In the genomic region with DNA sequence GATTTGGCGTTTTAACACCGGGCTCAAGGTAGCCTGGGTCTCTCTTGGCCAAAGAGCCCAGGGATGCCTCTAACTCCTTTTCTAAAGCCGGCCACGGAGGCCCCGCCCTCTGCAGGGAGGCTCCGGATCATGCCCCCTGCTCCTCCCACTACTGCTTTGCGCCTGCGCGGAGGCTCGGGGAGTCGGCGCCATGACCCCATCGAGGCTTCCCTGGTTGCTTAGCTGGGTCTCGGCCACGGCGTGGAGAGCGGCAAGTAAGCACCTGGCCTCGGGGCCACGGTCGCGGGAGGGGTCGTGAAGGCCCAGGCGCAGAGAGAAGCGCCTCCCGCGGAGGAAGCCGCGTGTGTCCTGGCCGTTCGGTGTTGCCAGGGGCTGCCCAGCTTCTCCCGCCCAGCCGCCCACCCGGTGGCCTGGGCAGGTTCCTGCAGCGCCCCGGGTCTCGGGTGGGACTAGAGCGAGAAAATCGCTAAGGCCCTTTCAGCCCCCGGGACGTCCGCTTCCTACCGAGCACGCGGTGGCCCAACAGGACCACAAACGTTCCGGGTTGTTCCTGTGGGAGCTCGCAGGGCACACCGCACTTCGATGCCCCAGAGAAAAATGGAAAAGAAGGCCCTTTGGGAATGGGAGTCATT, we compare ENCODE assay signal across 8 cellular contexts. TPM values are rescaled to one million over a fixed set of nuclear protein-coding genes. Genes with fewer than 3 reads are reported as not detected.
DNase-seq lines count a peak whose midpoint lies in the region; ATAC-seq and TF ChIP-seq lines count a peak whose summit lies in the region.

SDHAF4 (plus strand) TSS at position 180 of the 632 bp plus-strand sequence; CDS start at position 191, 11 bp downstream.

- peak within 1 kb of the TSS; percentile 74 to 98 (median 94) for H3K4me3 ChIP-seq in esophagus squamous epithelium

- intact Hi-C loops in esophagus squamous epithelium (cut with DNase I), result no loop called here

- 0 to 4% methylated on average over 4 to 11 of the region's 49 CpGs for WGBS in esophagus squamous epithelium, 2 donors

- peaks cover 0 to 23% (median 4%) of the 10 kb centered on the region in 3 donors for H3K4me1 ChIP-seq in esophagus squamous epithelium

- peak; percentile 100 for ATAC-seq in GM21737 (IDR thresholded peaks at IDR 0.05; ENCODE audit: unreplicated experiment)

- H3K27me3 ChIP-seq in esophagus squamous epithelium, result no peaks in the 10 kb centered on the region

- H3K36me3 ChIP-seq in esophagus squamous epithelium, result peaks cover 0 to 14% (median 0%) of the 10 kb centered on the region in 3 donors

- H3K27ac ChIP-seq in esophagus squamous epithelium, result peak within 1 kb of the TSS; percentile 91 to 96 (median 94)

- TF ChIP-seq POLR2A in esophagus squamous epithelium (IDR thresholded peaks at IDR 0.05), result peak in 3 of 4 donors; percentile 53 to 76 (median 65)

- DNase-seq in DMS79 treated with DMSO at 0.1 percent for 48 hours (lab: John Stamatoyannopoulos, UW) (peak; percentile 85), KG1 (lab: John Stamatoyannopoulos, UW) (peak; percentile 77), esophagus squamous epithelium (lab: John Stamatoyannopoulos, UW) (peak; percentile 48), myocyte (ENCODE audit: low read depth) (peak; percentile 94)
- DNase-seq in activated T-cell treated with anti-CD3 and anti-CD28 coated beads, Interleukin-2, amount 50 U/mL, for 48 hours, result peak; percentile 97
- DNase-seq in stimulated activated CD8-positive, alpha-beta memory T cell treated with anti-CD3 and anti-CD28 coated beads, Interleukin-7, amount 100 ng/mL, for 4 hours (ENCODE audit: low read depth in 2 of 2), result peak; percentile 88 to 91

- H3K9me3 ChIP-seq in esophagus squamous epithelium, result no peaks in the 10 kb centered on the region

- TF ChIP-seq CTCF in esophagus squamous epithelium (IDR thresholded peaks at IDR 0.05), result peak in 3 of 6 experiments; percentile 3 to 22 (median 22)

TF ChIP-seq in PFSK-1, 5 proteins besides CTCF, POLR2A, EP300 and RAD21:
- TF ChIP-seq POLR2AphosphoS5 (IDR thresholded peaks at IDR 0.05; ENCODE audit: low read depth, low read length) (peak; percentile 98), TAF1 (IDR thresholded peaks at IDR 0.05; ENCODE audit: borderline replicate concordance, insufficient read depth, low read length) (peak; percentile 56; the same call in 1 of the 2 replicates), REST (IDR thresholded peaks at IDR 0.05; ENCODE audit: insufficient read depth in 1 of 2, low read depth in 2 of 2, low read length in 2 of 2) (no peak)

RNA-seq across cellular contexts. Expression of gene SDHAF4, which starts in this region (rescaled TPM):
- polyA plus RNA-seq in PFSK-1 (2012; ENCODE audit: insufficient read length, low read depth), result 13.3 TPM
- 1 to 10 TPM; 2.0 to 8.6 (median 4.2) TPM for total RNA-seq in esophagus squamous epithelium
- total RNA-seq in myocyte, result 5.8 and 7.8 TPM in 2 replicates
- 13.8 TPM for polyA plus RNA-seq in myocyte (2012)

Comparison
In these comparisons a context has a peak if more than half of its experiments do, and no peak if none do; other contexts are left out.
1. Peak in every context shown above with its lines: DNase-seq, ATAC-seq, H3K4me3 ChIP-seq and H3K27ac ChIP-seq.